In the genomic region with DNA sequence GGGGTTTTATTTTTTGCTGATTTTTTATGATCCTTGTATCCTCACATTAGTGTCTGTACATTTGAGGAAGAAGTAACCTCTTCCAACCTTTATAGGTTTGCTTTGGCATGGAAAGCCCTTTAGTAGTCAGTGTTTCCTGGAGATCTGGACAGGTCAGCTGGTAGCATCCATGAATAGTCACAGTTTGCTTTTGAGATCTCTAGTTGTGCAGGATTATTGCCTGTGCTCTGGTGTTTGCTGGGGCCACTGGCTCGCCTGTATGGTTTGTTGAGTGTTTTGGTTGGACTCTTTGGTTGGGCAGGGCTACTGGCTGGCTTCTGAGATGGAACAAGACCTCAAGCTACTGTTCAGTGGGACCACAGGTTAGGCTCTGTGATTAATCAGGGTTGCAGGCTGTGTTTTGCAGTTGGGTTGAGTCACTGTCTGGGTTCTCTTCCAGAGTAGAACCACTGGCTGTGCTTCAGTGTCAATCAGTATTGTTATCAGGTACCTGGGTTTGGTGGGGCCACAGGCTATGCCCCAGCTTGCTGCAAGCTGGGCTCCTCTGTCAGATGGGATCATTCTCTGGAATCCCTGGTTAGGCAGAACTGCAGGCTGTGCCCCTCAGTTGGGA, we compare ENCODE assay signal across 1 cellular context.
TF ChIP-seq lines count a peak whose summit lies in the region.

No MANE protein-coding gene starts in this region.

TF ChIP-seq in H1, 55 proteins besides CTCF, POLR2A, EP300 and RAD21:
- TF ChIP-seq TBP (IDR thresholded peaks at IDR 0.05; ENCODE audit: low read depth, low read length) (no peak), HDAC2 (IDR thresholded peaks at IDR 0.05; ENCODE audit: borderline replicate concordance in 1 of 2, low read depth in 2 of 2, low read length in 2 of 2) (no peak), CEBPB (IDR thresholded peaks at IDR 0.05; ENCODE audit: low read depth, low read length) (no peak), CHD1 (IDR thresholded peaks at IDR 0.05; ENCODE audit: low read depth, low read length) (no peak), SIRT6 (IDR thresholded peaks at IDR 0.05; ENCODE audit: low read length) (no peak), SIN3A (conservative IDR thresholded peaks at IDR 0.05 in 1 of 2, IDR thresholded peaks at IDR 0.05 in 1 of 2; ENCODE audit: low read depth in 1 of 2, low read length in 2 of 2) (no peak), SUZ12 (IDR thresholded peaks at IDR 0.05; ENCODE audit: low read length) (no peak)
